In the genomic region with DNA sequence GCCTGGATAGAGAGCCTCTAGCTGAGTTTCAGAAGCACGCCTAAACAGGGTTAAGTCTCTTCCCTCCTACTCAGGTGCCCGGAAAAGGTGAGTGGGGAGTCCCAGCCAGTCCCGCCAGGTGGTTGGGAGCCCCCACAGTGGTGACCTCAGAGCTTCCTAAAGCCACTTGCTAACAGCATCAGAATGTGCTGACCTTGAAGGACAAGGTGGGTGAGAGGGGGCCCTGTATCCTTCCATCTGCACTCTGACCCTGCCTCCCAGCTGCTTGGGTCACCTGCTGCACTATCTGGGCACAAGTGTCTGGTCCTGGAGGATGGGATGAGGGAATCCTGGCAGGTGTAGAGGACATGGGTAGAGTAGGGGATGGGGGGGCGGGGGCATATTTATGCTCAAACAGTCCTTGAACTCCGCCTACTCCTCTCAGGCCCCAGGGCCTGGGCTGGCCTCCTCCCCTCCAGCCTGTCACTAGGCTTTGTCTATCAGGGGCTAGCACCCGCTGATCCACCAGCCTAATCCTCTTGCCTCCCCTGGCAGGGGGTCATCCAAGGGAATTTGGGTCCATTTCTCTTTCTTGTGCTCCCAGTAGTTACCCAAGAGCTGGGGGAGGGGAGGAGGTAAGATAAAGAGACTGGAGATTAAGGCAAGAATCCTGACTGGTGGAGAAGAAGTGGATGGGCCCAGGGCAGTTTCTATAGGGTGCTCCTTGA, we compare ENCODE assay signal across 9 cellular contexts. TPM values are rescaled to one million over a fixed set of nuclear protein-coding genes. Genes with fewer than 3 reads are reported as not detected.
DNase-seq lines count a peak whose midpoint lies in the region; ATAC-seq and TF ChIP-seq lines count a peak whose summit lies in the region.
"Had no signal": no experiment of that assay in that cellular context is flagged by ENCODE, and none has a peak within 500 bp of the region (broad histone marks: within the 10 kb centered on the region; RNA-seq: fewer than 3 reads in every experiment).

No MANE protein-coding gene starts in this region.

- no peaks in the 10 kb centered on the region for H3K36me3 ChIP-seq in right atrium auricular region
- H3K36me3 ChIP-seq in upper lobe of right lung, result no peaks in the 10 kb centered on the region

- TF ChIP-seq CTCF in right atrium auricular region (IDR thresholded peaks at IDR 0.05) (no peak), upper lobe of right lung (IDR thresholded peaks at IDR 0.05) (no peak)

- H3K27me3 ChIP-seq in right atrium auricular region (no peaks in the 10 kb centered on the region), right cardiac atrium (ENCODE audit: control insufficient read depth, insufficient read depth) (no peaks in the 10 kb centered on the region), upper lobe of right lung (no peaks in the 10 kb centered on the region)

- intact Hi-C loops in Right ventricle myocardium inferior (cut with DNase I) (no loop called here), right cardiac atrium (cut with DNase I) (no loop called here), upper lobe of right lung (cut with DNase I) (no loop called here)

- DNase-seq in right atrium auricular region (ENCODE audit: low spot score) (no peak), Right ventricle myocardium inferior (ENCODE audit: missing footprints) (no peak), right cardiac atrium (peak in 1 of 3 donors; percentile 55), upper lobe of right lung (peak; percentile 38), NCI-H2196 (lab: John Stamatoyannopoulos, UW; ENCODE audit: unreplicated experiment) (no peak), foreskin melanocyte (no peak)
- DNase-seq: NCI-H187; stimulated activated CD8-positive, alpha-beta memory T cell treated with anti-CD3 and anti-CD28 coated beads, Interleukin-4, amount 100 ng/mL, for 48 hours had no signal

- H3K4me1 ChIP-seq in right atrium auricular region (peaks cover 0 to 71% of the 10 kb centered on the region in 2 donors), right cardiac atrium (ENCODE audit: control insufficient read depth, insufficient read depth, low read length) (peaks cover 9% of the 10 kb centered on the region), upper lobe of right lung (peaks cover 31% of the 10 kb centered on the region)

- WGBS in right cardiac atrium, result 69% methylated on average over 6 of the region's 6 CpGs

- H3K4me3 ChIP-seq in right atrium auricular region, result peak overlapping the region; percentile 51 to 52
- peak overlapping the region; percentile 45 for H3K4me3 ChIP-seq in right cardiac atrium (ENCODE audit: low read length)
- no peak overlapping the region for H3K4me3 ChIP-seq in upper lobe of right lung

- ATAC-seq in Right ventricle myocardium inferior (no peak), right cardiac atrium (no peak), upper lobe of right lung (no peak)
- ATAC-seq: Panc1 had no signal

- H3K27ac ChIP-seq in right atrium auricular region (peak overlapping the region; percentile 94), right cardiac atrium (ENCODE audit: low read length) (peak overlapping the region; percentile 82), upper lobe of right lung (no peak overlapping the region)

- H3K9me3 ChIP-seq in right atrium auricular region (no peaks in the 10 kb centered on the region), right cardiac atrium (ENCODE audit: control insufficient read depth, low read length) (no peaks in the 10 kb centered on the region), upper lobe of right lung (no peaks in the 10 kb centered on the region)

RNA-seq across cellular contexts. Expression of gene USP2, which starts 3.4 kb away (rescaled TPM):
- total RNA-seq in right atrium auricular region (10 to 100 TPM; 38.9 to 58.7 TPM), Right ventricle myocardium inferior (140 TPM), right cardiac atrium (10 to 100 TPM; 57.3 to 98.4 (median 95.7) TPM), upper lobe of right lung (3.0 TPM)
- 57.1 TPM for polyA plus RNA-seq in right cardiac atrium

RNA-seq across cellular contexts. Expression of gene MFRP, which starts 31.6 kb away (rescaled TPM):
- total RNA-seq in right atrium auricular region, result not detected
- not detected for total RNA-seq in Right ventricle myocardium inferior
- total RNA-seq in right cardiac atrium, result under 1 TPM in 1 of 4 donors, not detected in 3; 0.06 TPM
- 0.02 TPM for polyA plus RNA-seq in right cardiac atrium
- total RNA-seq in upper lobe of right lung, result not detected

RNA-seq across cellular contexts. Expression of gene C1QTNF5, which starts 37.4 kb away (rescaled TPM):
- total RNA-seq in right atrium auricular region (10 to 100 TPM; 41.4 to 47.4 TPM), Right ventricle myocardium inferior (17.5 TPM), right cardiac atrium (10 to 100 TPM; 21.4 to 31.0 (median 24.1) TPM), upper lobe of right lung (47.6 TPM)
- polyA plus RNA-seq in right cardiac atrium, result 27.1 TPM

RNA-seq across cellular contexts. Expression of gene RNF26, which starts 43.8 kb away (rescaled TPM):
- total RNA-seq in right atrium auricular region (10 to 100 TPM in 1 of 2 donors, 1 to 10 TPM in 1; 8.2 to 10.3 TPM), Right ventricle myocardium inferior (13.1 TPM), right cardiac atrium (10 to 100 TPM; 12.7 to 19.6 (median 15.2) TPM), upper lobe of right lung (23.2 TPM)
- polyA plus RNA-seq in right cardiac atrium, result 9.7 TPM

RNA-seq across cellular contexts. Expression of gene THY1, which starts 44.9 kb away (rescaled TPM):
- total RNA-seq in right atrium auricular region (1 to 10 TPM; 2.0 to 7.2 TPM), Right ventricle myocardium inferior (1.8 TPM), right cardiac atrium (1 to 10 TPM in 3 of 4 donors, under 1 TPM in 1; 0.74 to 2.9 (median 1.8) TPM), upper lobe of right lung (7.8 TPM)
- polyA plus RNA-seq in right cardiac atrium, result 4.3 TPM

Comparison
In these comparisons a context has a peak if more than half of its experiments do, and no peak if none do; other contexts are left out.
1. RNA of gene USP2, which starts 3.4 kb away (total RNA-seq): 140 TPM in Right ventricle myocardium inferior (single experiment), 57.3 to 98.4 TPM in right cardiac atrium and 38.9 to 58.7 TPM in right atrium auricular region; 3.0 TPM in upper lobe of right lung (single experiment); every median in the first group is over 10 times any median in the second.